Comparison of ENCODE assay signal across 8 cellular contexts in genomic region chr12:108731866-108732461, GRCh38. TPM values are rescaled to one million over a fixed set of nuclear protein-coding genes. Genes with fewer than 3 reads are reported as not detected.
DNase-seq lines count a peak whose midpoint lies in the region; ATAC-seq, FAIRE-seq and TF ChIP-seq lines count a peak whose summit lies in the region.

No MANE protein-coding gene starts in this region.

- peak overlapping the region; percentile 82 for H3K4me2 ChIP-seq in GM23248 (ENCODE audit: unreplicated experiment)
- H3K4me2 ChIP-seq in Karpas-422 (ENCODE audit: low read depth, low read length, poor library complexity, severe bottlenecking), result peak overlapping the region; percentile 96
- peak overlapping the region; percentile 88 for H3K4me2 ChIP-seq in fibroblast of lung (ENCODE audit: extremely low read depth, insufficient read depth, low read length)

- POLR2A ChIA-PET in naive thymus-derived CD4-positive, alpha-beta T cell (lab: Charles Lee), result no interaction called here

- H3K4me3 Mint-ChIP-seq in activated T-helper 17 cell treated with anti-CD3 and anti-CD28 coated beads, Interleukin-2, amount 50 U/mL, for 72 hours, result peak overlapping the region; percentile 94
- H3K4me3 Mint-ChIP-seq in naive thymus-derived CD4-positive, alpha-beta T cell, result peak overlapping the region; percentile 94 to 99 (median 96)
- H3K4me3 Mint-ChIP-seq in stimulated activated naive B cell treated with anti-CD40 and anti-IgM and Interleukin-4, amounts not matched to agents 10 μg/mL and 1 μg/mL and 100 μg/mL, for 72 hours, result peak overlapping the region; percentile 94 to 100

- H4K20me1 ChIP-seq in GM23248 (ENCODE audit: insufficient read depth) (no peaks in the 10 kb centered on the region), Karpas-422 (ENCODE audit: insufficient read depth, low read depth, low read length) (peaks cover 4% of the 10 kb centered on the region; the same call in 1 of the 2 replicates), fibroblast of lung (ENCODE audit: control insufficient read depth, extremely low read depth, insufficient read depth, low read length) (peaks cover 7% of the 10 kb centered on the region)

- H3K36me3 ChIP-seq in GM23248 (ENCODE audit: low read depth), result peaks cover 10% of the 10 kb centered on the region; the same call in 1 of the 2 replicates
- no peaks in the 10 kb centered on the region for H3K36me3 ChIP-seq in Karpas-422 (ENCODE audit: insufficient read depth, low read length)
- H3K36me3 ChIP-seq in fibroblast of lung (ENCODE audit: control insufficient read depth, insufficient read depth, low read length), result no peaks in the 10 kb centered on the region
- H3K36me3 ChIP-seq in naive thymus-derived CD4-positive, alpha-beta T cell (ENCODE audit: control insufficient read depth in 2 of 3, insufficient read depth in 3 of 3, low read length in 3 of 3), result peaks cover 0 to 3% (median 0%) of the 10 kb centered on the region in 3 experiments

- peak; percentile 79 for ATAC-seq in activated T-helper 17 cell treated with anti-CD3 and anti-CD28 coated beads, Interleukin-2, amount 50 U/mL, for 72 hours (replicated peaks)
- ATAC-seq in naive thymus-derived CD4-positive, alpha-beta T cell, result peak; percentile 80
- peak; percentile 68 to 75 for ATAC-seq in stimulated activated naive B cell treated with anti-CD40 and anti-IgM and Interleukin-4, amounts not matched to agents 10 μg/mL and 1 μg/mL and 100 μg/mL, for 72 hours (replicated peaks)

- H3K36me3 Mint-ChIP-seq in activated T-helper 17 cell treated with anti-CD3 and anti-CD28 coated beads, Interleukin-2, amount 50 U/mL, for 72 hours (ENCODE audit: low read depth), result peaks cover 19% of the 10 kb centered on the region
- H3K36me3 Mint-ChIP-seq in naive thymus-derived CD4-positive, alpha-beta T cell, result peaks cover 0 to 3% (median 0%) of the 10 kb centered on the region in 5 donors
- peaks cover 0 to 8% of the 10 kb centered on the region in 2 donors for H3K36me3 Mint-ChIP-seq in stimulated activated naive B cell treated with anti-CD40 and anti-IgM and Interleukin-4, amounts not matched to agents 10 μg/mL and 1 μg/mL and 100 μg/mL, for 72 hours

- intact Hi-C loops in naive thymus-derived CD4-positive, alpha-beta T cell (cut with micrococcal nuclease), result loop anchor here (1.0 to 10.0 kb wide), 20 partner anchors 41 to 1263 kb away; partner anchors contain the start of genes FICD (in 2 of the 2), SELPLG (in 2 of the 2), SSH1 (in 2 of the 2) and USP30 (in 2 of the 2)

- CTCF ChIA-PET in naive thymus-derived CD4-positive, alpha-beta T cell (lab: Charles Lee), result interaction anchor here (0.6 to 2.4 kb wide), 4 partner anchors 10 to 220 kb away, joined by 3 to 10 read pairs (median 4); no protein-coding TSS in a partner anchor

- H3K9ac ChIP-seq in GM23248 (peak overlapping the region; percentile 95), Karpas-422 (ENCODE audit: low read length) (peak overlapping the region; percentile 70), fibroblast of lung (ENCODE audit: insufficient read depth, low read length) (peak overlapping the region; percentile 98)

- H3K27ac ChIP-seq in GM23248, result peak overlapping the region; percentile 93
- no peak overlapping the region for H3K27ac ChIP-seq in Karpas-422 (ENCODE audit: low read length)
- peak overlapping the region; percentile 99 for H3K27ac ChIP-seq in fibroblast of lung (ENCODE audit: insufficient read depth, low read length)
- H3K27ac ChIP-seq in naive thymus-derived CD4-positive, alpha-beta T cell (ENCODE audit: low read depth, low read length), result peak overlapping the region; percentile 78

- H3K27ac Mint-ChIP-seq in activated T-helper 17 cell treated with anti-CD3 and anti-CD28 coated beads, Interleukin-2, amount 50 U/mL, for 72 hours, result peak overlapping the region; percentile 98
- peak overlapping the region; percentile 79 to 98 (median 96) for H3K27ac Mint-ChIP-seq in naive thymus-derived CD4-positive, alpha-beta T cell
- H3K27ac Mint-ChIP-seq in stimulated activated naive B cell treated with anti-CD40 and anti-IgM and Interleukin-4, amounts not matched to agents 10 μg/mL and 1 μg/mL and 100 μg/mL, for 72 hours, result peak overlapping the region; percentile 95

- DNase-seq in DMS53 treated with DMSO at 0.1 percent for 48 hours (lab: John Stamatoyannopoulos, UW; ENCODE audit: unreplicated experiment), result peak; percentile 97
- DNase-seq in GM23248, result peak; percentile 100
- peak; percentile 94 for DNase-seq in Karpas-422
- DNase-seq in RCC 7860 (ENCODE audit: low spot score), result peak; percentile 92
- peak; percentile 93 to 98 for DNase-seq in fibroblast of lung (ENCODE audit: low read depth in 2 of 2)
- DNase-seq in naive thymus-derived CD4-positive, alpha-beta T cell, result peak; percentile 92 to 97 (median 94)
- DNase-seq in stimulated activated naive B cell treated with anti-CD40 and anti-IgM and Interleukin-4, amounts not matched to agents 10 μg/mL and 1 μg/mL and 100 μg/mL, for 72 hours, result peak; percentile 92

- no peaks in the 10 kb centered on the region for H3K9me3 ChIP-seq in GM23248 (ENCODE audit: low read depth)
- no peaks in the 10 kb centered on the region for H3K9me3 ChIP-seq in Karpas-422 (ENCODE audit: low read length)
- H3K9me3 ChIP-seq in fibroblast of lung (ENCODE audit: control insufficient read depth, insufficient read depth, low read depth, low read length), result no peaks in the 10 kb centered on the region
- no peaks in the 10 kb centered on the region for H3K9me3 ChIP-seq in naive thymus-derived CD4-positive, alpha-beta T cell (ENCODE audit: control insufficient read depth in 2 of 3, low read length in 3 of 3)

- peaks cover 24% of the 10 kb centered on the region for H3K4me1 Mint-ChIP-seq in activated T-helper 17 cell treated with anti-CD3 and anti-CD28 coated beads, Interleukin-2, amount 50 U/mL, for 72 hours
- peaks cover 0 to 43% (median 19%) of the 10 kb centered on the region in 7 donors for H3K4me1 Mint-ChIP-seq in naive thymus-derived CD4-positive, alpha-beta T cell
- peaks cover 34 to 51% of the 10 kb centered on the region in 2 donors for H3K4me1 Mint-ChIP-seq in stimulated activated naive B cell treated with anti-CD40 and anti-IgM and Interleukin-4, amounts not matched to agents 10 μg/mL and 1 μg/mL and 100 μg/mL, for 72 hours

- H3K79me2 ChIP-seq in GM23248 (ENCODE audit: insufficient read depth), result peaks cover 43% of the 10 kb centered on the region
- H3K79me2 ChIP-seq in Karpas-422 (ENCODE audit: low read length), result no peaks in the 10 kb centered on the region
- peaks cover 43% of the 10 kb centered on the region for H3K79me2 ChIP-seq in fibroblast of lung (ENCODE audit: control insufficient read depth, insufficient read depth, low read length)

- H2AFZ ChIP-seq in GM23248 (peak overlapping the region; percentile 82), Karpas-422 (ENCODE audit: low read length) (peak overlapping the region; percentile 98), fibroblast of lung (ENCODE audit: low read length) (peak overlapping the region; percentile 12)

- peak; percentile 68 for FAIRE-seq in RCC 7860 (lab: Jason Lieb, UNC)

- 2% methylated on average over 27 to 34 of the region's 34 CpGs for WGBS in GM23248 (ENCODE audit: low coverage in 1 of 2, low lambda C conversion rate in 2 of 2, missing lambda C conversion rate in 2 of 2), 2 experiments

- no peaks in the 10 kb centered on the region for H3K27me3 Mint-ChIP-seq in activated T-helper 17 cell treated with anti-CD3 and anti-CD28 coated beads, Interleukin-2, amount 50 U/mL, for 72 hours
- peaks cover 0 to 9% (median 0%) of the 10 kb centered on the region in 5 donors for H3K27me3 Mint-ChIP-seq in naive thymus-derived CD4-positive, alpha-beta T cell
- no peaks in the 10 kb centered on the region for H3K27me3 Mint-ChIP-seq in stimulated activated naive B cell treated with anti-CD40 and anti-IgM and Interleukin-4, amounts not matched to agents 10 μg/mL and 1 μg/mL and 100 μg/mL, for 72 hours

- H3F3A ChIP-seq in GM23248 (ENCODE audit: insufficient read depth), result peaks cover 49% of the 10 kb centered on the region

- peak overlapping the region; percentile 89 for H3K4me3 ChIP-seq in GM23248
- H3K4me3 ChIP-seq in Karpas-422 (ENCODE audit: low read length), result peak overlapping the region; percentile 83
- H3K4me3 ChIP-seq in fibroblast of lung (replicated peaks in 1 of 4; ENCODE audit: control extremely low read depth in 1 of 4, insufficient read depth in 1 of 4, low read depth in 3 of 4, low read length in 4 of 4), result peak overlapping the region; percentile 50 to 80 (median 62)
- H3K4me3 ChIP-seq in naive thymus-derived CD4-positive, alpha-beta T cell (ENCODE audit: low read length), result peak overlapping the region; percentile 99

- no peaks in the 10 kb centered on the region for H3K9me3 Mint-ChIP-seq in activated T-helper 17 cell treated with anti-CD3 and anti-CD28 coated beads, Interleukin-2, amount 50 U/mL, for 72 hours
- H3K9me3 Mint-ChIP-seq in naive thymus-derived CD4-positive, alpha-beta T cell, result no peaks in the 10 kb centered on the region
- no peaks in the 10 kb centered on the region for H3K9me3 Mint-ChIP-seq in stimulated activated naive B cell treated with anti-CD40 and anti-IgM and Interleukin-4, amounts not matched to agents 10 μg/mL and 1 μg/mL and 100 μg/mL, for 72 hours

- in situ Hi-C loops in GM23248 (cut with MboI), result no loop called here

- TF ChIP-seq CTCF in fibroblast of lung (conservative IDR thresholded peaks at IDR 0.05 in 1 of 2, IDR thresholded peaks at IDR 0.05 in 1 of 2; ENCODE audit: low read depth in 1 of 2, low read length in 2 of 2), result no peak

- H3K27me3 ChIP-seq in GM23248 (replicated peaks; ENCODE audit: insufficient read depth) (no peaks in the 10 kb centered on the region), Karpas-422 (ENCODE audit: low read length) (0 out of 2 replicates have a peak, but pooled peaks cover 4% of the 10 kb centered on the region), fibroblast of lung (ENCODE audit: control insufficient read depth, insufficient read depth, low read length) (no peaks in the 10 kb centered on the region)
- no peaks in the 10 kb centered on the region for H3K27me3 ChIP-seq in naive thymus-derived CD4-positive, alpha-beta T cell (ENCODE audit: control insufficient read depth in 2 of 2, insufficient read depth in 2 of 2, low read length in 2 of 2)

- H3K4me1 ChIP-seq in GM23248 (ENCODE audit: insufficient read depth) (peaks cover 28% of the 10 kb centered on the region), Karpas-422 (ENCODE audit: low read length) (peaks cover 30% of the 10 kb centered on the region), fibroblast of lung (ENCODE audit: control insufficient read depth, extremely low read depth, insufficient read depth, low read length) (peaks cover 9% of the 10 kb centered on the region)
- peaks cover 4 to 6% of the 10 kb centered on the region in 2 donors for H3K4me1 ChIP-seq in naive thymus-derived CD4-positive, alpha-beta T cell (ENCODE audit: control insufficient read depth in 2 of 2, insufficient read depth in 2 of 2, low read length in 2 of 2)

- H3K9me2 ChIP-seq in GM23248 (ENCODE audit: insufficient read depth) (no peaks in the 10 kb centered on the region), Karpas-422 (replicated peaks; ENCODE audit: insufficient read depth, low read length) (no peaks in the 10 kb centered on the region)

RNA-seq across cellular contexts. Expression of gene CORO1C, which starts 0.6 kb away (rescaled TPM):
- 170 and 172 TPM in 2 replicates for total RNA-seq in GM23248 (2014; rRNA removed; shearing (Covaris generic))
- polyA plus RNA-seq in GM23248 (2016; fragmentation: Nextera tagmentation; extraction: Ambion mirVana), result 401 and 403 TPM in 2 replicates
- 11.1 and 14.9 TPM in 2 replicates for total RNA-seq in Karpas-422 (2014; rRNA removed; shearing (Covaris generic); ENCODE audit: low replicate concordance)
- 100 to 1,000 TPM in 1 of 2 donors, 10 to 100 TPM in 1; 81.9 to 101 TPM for total RNA-seq in activated T-helper 17 cell treated with anti-CD3 and anti-CD28 coated beads, Interleukin-2, amount 50 U/mL, for 72 hours
- total RNA-seq in fibroblast of lung, result 202 and 288 TPM in 2 replicates
- polyA plus RNA-seq in fibroblast of lung, result 542 and 773 TPM in 2 replicates
- 395 and 442 TPM in 2 replicates for polyA plus RNA-seq in fibroblast of lung (2012)
- 1,176 and 1,331 TPM in 2 replicates for polyA minus RNA-seq in fibroblast of lung (ENCODE audit: low replicate concordance)
- 10 to 100 TPM in 3 of 5 experiments, 1 to 10 TPM in 2; 7.6 to 71.8 (median 15.7) TPM for total RNA-seq in naive thymus-derived CD4-positive, alpha-beta T cell
- polyA plus RNA-seq in naive thymus-derived CD4-positive, alpha-beta T cell, result 1 to 10 TPM; 2.5 to 4.0 TPM

Comparison
In these comparisons a context has a peak if more than half of its experiments do, and no peak if none do; other contexts are left out.
1. H2AFZ ChIP-seq: peak in every context shown above with its lines; median percentile 98 in Karpas-422; 82 in GM23248; 12 in fibroblast of lung.